In genomic region chr4:11566440-11567022, GRCh38 we compare ENCODE assay signal across 17 cellular contexts.
A peak's percentile ranks its signal among the peaks of the same experiment; 100 is the strongest.
DNase-seq lines count a peak whose midpoint lies in the region; ATAC-seq, FAIRE-seq and TF ChIP-seq lines count a peak whose summit lies in the region.
"Had no signal": no experiment of that assay in that cellular context is flagged by ENCODE, and none has a peak within 500 bp of the region (broad histone marks: within the 10 kb centered on the region; RNA-seq: fewer than 3 reads in every experiment).

No MANE protein-coding gene starts in this region.

- TF ChIP-seq POLR2A in GM12891 (IDR thresholded peaks at IDR 0.05; ENCODE audit: low read depth, low read length): no peak

- intact Hi-C loops in tibial artery (cut with DNase I; ENCODE audit: low total_unique reads) (no loop called here), A673 (cut with micrococcal nuclease; ENCODE audit: unreplicated experiment) (no loop called here)

- no peaks in the 10 kb centered on the region for H3K36me3 ChIP-seq in tibial artery
- no peaks in the 10 kb centered on the region for H3K36me3 ChIP-seq in A673 (ENCODE audit: insufficient read depth, low read length, poor library complexity, severe bottlenecking)

- DNase-seq in fibroblast of villous mesenchyme (ENCODE audit: low read depth) (peak; percentile 10), GM12891 (ENCODE audit: insufficient read length, low spot score) (no peak), tibial artery (no peak), epidermal melanocyte (ENCODE audit: insufficient read length, low spot score) (no peak), A673 (ENCODE audit: low spot score) (no peak)
- DNase-seq: activated CD4-positive, alpha-beta T cell treated with anti-CD3 and anti-CD28 coated beads for 1 hour; CD4-positive, alpha-beta T cell; glutamatergic neuron; mammary epithelial cell; posterior cingulate gyrus; SHP77 treated with DMSO at 0.1 percent for 48 hours; substantia nigra had no signal

- POLR2A ChIA-PET in A673 (lab: Charles Lee; ENCODE audit: low non-redundant PET): no interaction called here

- no peaks in the 10 kb centered on the region for H3K27me3 ChIP-seq in tibial artery
- no peaks in the 10 kb centered on the region for H3K27me3 ChIP-seq in A673 (replicated peaks; ENCODE audit: insufficient read depth, low read depth, low read length, poor library complexity)

- CTCF ChIA-PET in A673 (lab: Charles Lee): no interaction called here

- H3K9me3 ChIP-seq in tibial artery (no peaks in the 10 kb centered on the region), A673 (ENCODE audit: low read depth, low read length, poor library complexity, severe bottlenecking) (peaks cover 19% of the 10 kb centered on the region)

- no TSS peak for BruUV-seq in A673 (replicated peaks; lab: Mats Ljungman, UMichigan)

- H3K27ac ChIP-seq in tibial artery (no peak overlapping the region), A673 (ENCODE audit: low read depth, low read length, poor library complexity, severe bottlenecking) (no peak overlapping the region)
- H3K27ac ChIP-seq: KMS-11 had no signal

- TF ChIP-seq CTCF in fibroblast of villous mesenchyme (IDR thresholded peaks at IDR 0.05; ENCODE audit: insufficient read depth, low read depth, low read length) (no peak), tibial artery (IDR thresholded peaks at IDR 0.05) (no peak), A673 (conservative IDR thresholded peaks at IDR 0.05; ENCODE audit: low read depth, low read length) (no peak)

- FAIRE-seq in GM12891 (lab: Jason Lieb, UNC): no peak

- ATAC-seq in GM18907 (IDR thresholded peaks at IDR 0.05; ENCODE audit: unreplicated experiment): peak; percentile 93
- peak; percentile 73 for ATAC-seq in GM21723 (IDR thresholded peaks at IDR 0.05; ENCODE audit: unreplicated experiment)
- ATAC-seq in HG03354 (IDR thresholded peaks at IDR 0.05; ENCODE audit: poor library complexity, severe bottlenecking, unreplicated experiment): peak; percentile 89
- ATAC-seq: HCT116 had no signal

- H3K4me1 ChIP-seq in tibial artery: no peaks in the 10 kb centered on the region
- H3K4me1 ChIP-seq in A673 (ENCODE audit: insufficient read depth, low read length, poor library complexity, severe bottlenecking): no peaks in the 10 kb centered on the region

- no peak overlapping the region for H3K4me3 ChIP-seq in fibroblast of villous mesenchyme (ENCODE audit: low read depth, low read length)
- no peak overlapping the region for H3K4me3 ChIP-seq in tibial artery
- no peak overlapping the region for H3K4me3 ChIP-seq in A673 (ENCODE audit: low read depth, low read length, poor library complexity, severe bottlenecking)

TF ChIP-seq in GM12891, 5 proteins besides CTCF, POLR2A, EP300 and RAD21:
- no peak for TF ChIP-seq POLR2AphosphoS5 (IDR thresholded peaks at IDR 0.05; ENCODE audit: low read depth, low read length)
- TF ChIP-seq SPI1 (IDR thresholded peaks at IDR 0.05; ENCODE audit: low read depth, low read length): no peak
- no peak for TF ChIP-seq TAF1 (IDR thresholded peaks at IDR 0.05; ENCODE audit: low read depth, low read length)
- no peak for TF ChIP-seq POU2F2 (IDR thresholded peaks at IDR 0.05; ENCODE audit: low read depth, low read length)
- no peak for TF ChIP-seq PAX5 (IDR thresholded peaks at IDR 0.05; ENCODE audit: insufficient read depth, low read length, severe bottlenecking)
